Comparison of ENCODE assay signal across 8 cellular contexts in the genomic region with DNA sequence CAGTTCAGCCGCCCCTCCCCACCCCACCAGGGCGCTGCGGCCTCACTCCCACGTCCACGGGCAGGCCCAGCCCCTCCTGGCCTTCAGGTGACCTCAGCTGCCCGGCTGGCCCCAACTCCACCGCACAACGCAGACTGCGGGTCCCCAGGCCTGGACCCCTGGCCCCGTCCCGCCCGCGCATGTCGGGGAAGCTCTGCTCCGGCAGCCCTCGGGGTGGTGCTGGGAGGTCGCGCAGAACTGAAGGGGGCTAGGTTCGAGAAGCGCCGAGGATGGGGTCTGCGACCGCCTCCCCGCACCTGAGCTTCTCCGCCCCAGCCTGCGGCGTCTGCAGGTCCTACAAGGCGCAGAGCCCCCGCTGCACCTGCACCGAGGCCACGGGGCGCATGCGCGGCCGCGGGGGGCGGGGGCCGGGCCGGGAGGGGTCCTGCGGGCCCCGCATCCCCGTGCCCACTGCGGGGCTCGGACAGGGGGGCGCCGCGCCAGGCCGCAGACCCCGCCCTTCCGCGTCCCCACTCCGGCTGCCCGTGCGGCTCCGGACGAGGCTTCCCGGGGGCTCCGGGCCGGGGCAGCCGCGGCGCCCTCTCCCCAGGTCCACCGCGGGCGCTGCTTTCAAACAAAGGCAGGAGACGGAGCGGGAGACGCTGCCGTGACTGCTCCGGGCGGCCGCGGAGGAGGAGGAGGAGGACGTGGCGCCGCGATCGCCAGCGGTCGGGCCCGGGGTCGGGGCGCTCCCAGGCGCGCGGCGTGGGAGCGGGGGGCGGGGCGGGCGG. TPM values are rescaled to one million over a fixed set of nuclear protein-coding genes. Genes with fewer than 3 reads are reported as not detected.
A peak's percentile ranks its signal among the peaks of the same experiment; 100 is the strongest.
DNase-seq lines count a peak whose midpoint lies in the region; ATAC-seq lines count a peak whose summit lies in the region.

No MANE protein-coding gene starts in this region.

- POLR2A ChIA-PET in activated CD4-positive, alpha-beta memory T cell treated with anti-CD3 and anti-CD28 coated beads, Interleukin-2, amount 10 ng/mL, durations not matched to agents 7 days and 5 days (lab: Charles Lee): interaction anchor here (0.8 kb wide), 1 partner anchor 49 kb away, joined by 4 read pairs; no protein-coding TSS in a partner anchor

- no peak overlapping the region for H3K4ac ChIP-seq in trophoblast cell (ENCODE audit: low read depth, low read length)

- H3K9ac ChIP-seq in endocrine pancreas (ENCODE audit: control insufficient read depth, insufficient read depth, low read length) (peak overlapping the region; percentile 26), trophoblast cell (ENCODE audit: low read length) (no peak overlapping the region)

- H3K14ac ChIP-seq in trophoblast cell (ENCODE audit: low read length): no peak overlapping the region

- H2BK12ac ChIP-seq in trophoblast cell (ENCODE audit: low read length): no peak overlapping the region

- CTCF ChIA-PET in activated CD4-positive, alpha-beta memory T cell treated with anti-CD3 and anti-CD28 coated beads, Interleukin-2, amount 10 ng/mL, durations not matched to agents 7 days and 5 days (lab: Charles Lee): no interaction called here

- H3K18ac ChIP-seq in trophoblast cell (ENCODE audit: low read length): no peak overlapping the region

- H3K27me3 Mint-ChIP-seq in activated CD4-positive, alpha-beta memory T cell treated with anti-CD3 and anti-CD28 coated beads, Interleukin-2, amount 10 ng/mL, durations not matched to agents 7 days and 5 days: peaks cover 33% of the 10 kb centered on the region

- H3K9me3 ChIP-seq in endocrine pancreas (ENCODE audit: control insufficient read depth, low read length) (no peaks in the 10 kb centered on the region), trophoblast cell (ENCODE audit: insufficient read depth, low read depth, low read length) (peaks cover 7% of the 10 kb centered on the region)

- H3K27ac ChIP-seq in trophoblast cell (ENCODE audit: low read depth, low read length): no peak overlapping the region

- H3K4me3 ChIP-seq in endocrine pancreas (ENCODE audit: control insufficient read depth, insufficient read depth, low read length) (no peak overlapping the region), trophoblast cell (ENCODE audit: low read depth, low read length) (peak overlapping the region; percentile 66)

- no CpG with 5 or more reads among the region's 91 CpGs for WGBS in trophoblast cell (ENCODE audit: extremely low coverage, insufficient coverage, insufficient read length)

- no peak overlapping the region for H3K23ac ChIP-seq in trophoblast cell (ENCODE audit: low read length)

- no peak overlapping the region for H4K12ac ChIP-seq in trophoblast cell (ENCODE audit: low read depth, low read length)

- no peaks in the 10 kb centered on the region for H3K4me1 ChIP-seq in endocrine pancreas (ENCODE audit: control insufficient read depth, insufficient read depth, low read length)
- H3K4me1 ChIP-seq in trophoblast cell (ENCODE audit: control insufficient read depth in 1 of 2, insufficient read depth in 2 of 2, low read length in 2 of 2): peaks cover 3 to 5% of the 10 kb centered on the region in 2 experiments

- H3K79me1 ChIP-seq in trophoblast cell (ENCODE audit: low read length): no peaks in the 10 kb centered on the region

- peak overlapping the region; percentile 91 for H3K4me2 ChIP-seq in trophoblast cell (ENCODE audit: low read length)

- H2AK5ac ChIP-seq in trophoblast cell (ENCODE audit: low read length): no peak overlapping the region

- H4K8ac ChIP-seq in trophoblast cell (ENCODE audit: low read depth, low read length): no peak overlapping the region

- peak; percentile 43 for DNase-seq in Daoy (ENCODE audit: low read depth)
- peak; percentile 10 for DNase-seq in NCI-H146 treated with DMSO at 0.1 percent for 48 hours (lab: John Stamatoyannopoulos, UW; ENCODE audit: unreplicated experiment)
- DNase-seq in trophoblast cell: no peak
- DNase-seq in activated CD4-positive, alpha-beta memory T cell treated with anti-CD3 and anti-CD28 coated beads, Interleukin-2, amount 10 ng/mL, durations not matched to agents 7 days and 5 days: no peak

- H3K9me3 Mint-ChIP-seq in activated CD4-positive, alpha-beta memory T cell treated with anti-CD3 and anti-CD28 coated beads, Interleukin-2, amount 10 ng/mL, durations not matched to agents 7 days and 5 days: no peaks in the 10 kb centered on the region

- H3K27ac Mint-ChIP-seq in activated CD4-positive, alpha-beta memory T cell treated with anti-CD3 and anti-CD28 coated beads, Interleukin-2, amount 10 ng/mL, durations not matched to agents 7 days and 5 days: no peak overlapping the region

- H3K79me2 ChIP-seq in trophoblast cell (ENCODE audit: control insufficient read depth, insufficient read depth, low read length, poor library complexity): no peaks in the 10 kb centered on the region

- H3K27me3 ChIP-seq in endocrine pancreas (ENCODE audit: control insufficient read depth, insufficient read depth, low read length): no peaks in the 10 kb centered on the region
- H3K27me3 ChIP-seq in trophoblast cell (ENCODE audit: insufficient read depth, low read length): peaks cover 43% of the 10 kb centered on the region

- H2AFZ ChIP-seq in trophoblast cell (ENCODE audit: insufficient read depth, low read length, poor library complexity): peak overlapping the region; percentile 62

- no peaks in the 10 kb centered on the region for H3K36me3 ChIP-seq in endocrine pancreas (ENCODE audit: control insufficient read depth, insufficient read depth, low read length)
- H3K36me3 ChIP-seq in trophoblast cell (ENCODE audit: control insufficient read depth in 1 of 2, insufficient read depth in 2 of 2, low read length in 2 of 2): no peaks in the 10 kb centered on the region

- no peak overlapping the region for H4K91ac ChIP-seq in trophoblast cell (ENCODE audit: low read depth, low read length)

- no peak overlapping the region for H2BK5ac ChIP-seq in trophoblast cell (ENCODE audit: low read depth, low read length, poor library complexity)

- no peak for ATAC-seq in HG03280 (IDR thresholded peaks at IDR 0.05; ENCODE audit: unreplicated experiment)
- no peak for ATAC-seq in HG02981 (IDR thresholded peaks at IDR 0.05; ENCODE audit: unreplicated experiment)
- ATAC-seq in GM19452 (IDR thresholded peaks at IDR 0.05; ENCODE audit: unreplicated experiment): no peak

- H3K4me1 Mint-ChIP-seq in activated CD4-positive, alpha-beta memory T cell treated with anti-CD3 and anti-CD28 coated beads, Interleukin-2, amount 10 ng/mL, durations not matched to agents 7 days and 5 days: peaks cover 5% of the 10 kb centered on the region

- peak overlapping the region; percentile 12 for H2BK120ac ChIP-seq in trophoblast cell (ENCODE audit: insufficient read depth, low read length, poor library complexity)

- H3K36me3 Mint-ChIP-seq in activated CD4-positive, alpha-beta memory T cell treated with anti-CD3 and anti-CD28 coated beads, Interleukin-2, amount 10 ng/mL, durations not matched to agents 7 days and 5 days (ENCODE audit: low read depth): no peaks in the 10 kb centered on the region

- H3K4me3 Mint-ChIP-seq in activated CD4-positive, alpha-beta memory T cell treated with anti-CD3 and anti-CD28 coated beads, Interleukin-2, amount 10 ng/mL, durations not matched to agents 7 days and 5 days: no peak overlapping the region

RNA-seq across cellular contexts. Expression of a gene that starts 0.7 kb away (rescaled TPM):
- 2.8 and 3.4 TPM in 2 replicates for total RNA-seq in Daoy (2014; rRNA removed; shearing (Covaris generic))
- polyA plus RNA-seq in trophoblast cell (2013): 0.30 and 0.35 TPM in 2 replicates
- total RNA-seq in activated CD4-positive, alpha-beta memory T cell treated with anti-CD3 and anti-CD28 coated beads, Interleukin-2, amount 10 ng/mL, durations not matched to agents 7 days and 5 days: under 1 TPM; 0.08 to 0.10 TPM

RNA-seq across cellular contexts. Expression of a gene that starts 49.7 kb away (rescaled TPM):
- 22.9 and 27.4 TPM in 2 replicates for total RNA-seq in Daoy (2014; rRNA removed; shearing (Covaris generic))
- 27.2 and 27.8 TPM in 2 replicates for polyA plus RNA-seq in trophoblast cell (2013)
- total RNA-seq in activated CD4-positive, alpha-beta memory T cell treated with anti-CD3 and anti-CD28 coated beads, Interleukin-2, amount 10 ng/mL, durations not matched to agents 7 days and 5 days: 10 to 100 TPM; 34.2 to 36.0 TPM

Comparison
In these comparisons a context has a peak if more than half of its experiments do, and no peak if none do; other contexts are left out.
1. DNase-seq: peak in Daoy (single experiment) and NCI-H146 treated with DMSO at 0.1 percent for 48 hours (single experiment); none in trophoblast cell (0 of 2) and activated CD4-positive, alpha-beta memory T cell treated with anti-CD3 and anti-CD28 coated beads, Interleukin-2, amount 10 ng/mL, durations not matched to agents 7 days and 5 days (single experiment).